17 cellular contexts compared by ENCODE assay signal in the genomic region with DNA sequence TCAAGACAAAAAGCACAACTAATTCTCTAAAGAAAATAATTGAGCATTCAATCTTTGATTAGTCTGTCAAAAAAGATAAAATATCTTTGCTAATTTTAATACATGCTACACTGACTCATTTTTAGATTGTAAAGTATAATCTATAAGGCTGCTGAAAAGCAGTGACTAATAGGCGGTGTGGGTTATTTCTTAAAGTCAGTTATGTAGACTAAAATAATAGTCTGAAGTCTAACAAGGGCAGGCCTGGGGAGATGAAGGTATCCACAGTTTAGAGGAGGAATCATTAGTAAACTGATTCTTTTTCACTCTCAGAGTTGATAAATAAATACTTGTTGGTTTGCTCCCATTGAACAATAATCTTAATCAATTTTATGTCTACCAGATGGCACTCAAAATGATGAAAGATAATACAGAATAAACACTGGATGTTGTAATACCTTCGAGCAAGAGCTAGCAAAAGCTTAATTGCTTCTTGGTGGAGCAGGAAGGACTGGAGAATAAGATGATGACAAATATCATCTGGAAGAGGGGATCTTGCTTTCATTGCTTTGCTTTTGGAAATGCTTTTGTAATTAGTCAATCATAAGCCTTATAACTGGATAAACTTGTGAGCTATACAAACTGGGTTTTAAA.
DNase-seq lines count a peak whose midpoint lies in the region; TF ChIP-seq lines count a peak whose summit lies in the region.
"Had no signal": no experiment of that assay in that cellular context is flagged by ENCODE, and none has a peak within 500 bp of the region (broad histone marks: within the 10 kb centered on the region; RNA-seq: fewer than 3 reads in every experiment).

No MANE protein-coding gene starts in this region.

- H3K27me3 Mint-ChIP-seq in endodermal cell (ENCODE audit: insufficient read depth) = no peaks in the 10 kb centered on the region
- H3K27me3 Mint-ChIP-seq: activated T-helper 17 cell treated with anti-CD3 and anti-CD28 coated beads, Interleukin-2, amount 50 U/mL, for 72 hours; natural killer cell treated with Interleukin-12 subunit alpha and Interleukin-12 subunit beta and Interleukin-15 and Interleukin-18, amount 100 ng/mL, for 72 hours had no signal

- TF ChIP-seq POLR2A in Peyer's patch (IDR thresholded peaks at IDR 0.05) = no peak

- peaks cover 12% of the 10 kb centered on the region for H3K4me1 Mint-ChIP-seq in endodermal cell
- H3K4me1 Mint-ChIP-seq: activated T-helper 17 cell treated with anti-CD3 and anti-CD28 coated beads, Interleukin-2, amount 50 U/mL, for 72 hours; CD14-positive monocyte had no signal

- H3K9ac ChIP-seq in endodermal cell (ENCODE audit: extremely low read depth, low read length, poor library complexity, severe bottlenecking) = no peak overlapping the region

- DNase-seq in GM03348 (ENCODE audit: low spot score) (peak; percentile 58), NCI-H2029 treated with DMSO at 0.1 percent for 48 hours (lab: John Stamatoyannopoulos, UW) (peak; percentile 98), endodermal cell (no peak), H7 (no peak), SW 1271 (lab: John Stamatoyannopoulos, UW) (no peak), Peyer's patch (no peak)
- no peak for DNase-seq in activated CD4-positive, alpha-beta T cell treated with anti-CD3 and anti-CD28 coated beads for 1 hour
- DNase-seq: activated CD4-positive, alpha-beta T cell treated with anti-CD3 and anti-CD28 coated beads, Interleukin-2, amount 50 U/mL, for 4 hours; heart right ventricle; left lung; T-helper 9 cell had no signal

- H3K27ac Mint-ChIP-seq in endodermal cell = no peak overlapping the region
- H3K27ac Mint-ChIP-seq: activated T-helper 17 cell treated with anti-CD3 and anti-CD28 coated beads, Interleukin-2, amount 50 U/mL, for 72 hours; CD14-positive monocyte; natural killer cell treated with Interleukin-12 subunit alpha and Interleukin-12 subunit beta and Interleukin-15 and Interleukin-18, amount 100 ng/mL, for 72 hours had no signal

- peak overlapping the region; percentile 43 for H3K27ac ChIP-seq in ACC112 (ENCODE audit: low read depth, low read length)
- H3K27ac ChIP-seq in endodermal cell (ENCODE audit: low read depth, low read length) = peak overlapping the region; percentile 69
- H3K27ac ChIP-seq in Peyer's patch = no peak overlapping the region
- H3K27ac ChIP-seq: ascending aorta, heart right ventricle, left lung had no signal

- H3K4me3 Mint-ChIP-seq in endodermal cell = no peak overlapping the region
- H3K4me3 Mint-ChIP-seq: activated T-helper 17 cell treated with anti-CD3 and anti-CD28 coated beads, Interleukin-2, amount 50 U/mL, for 72 hours; CD14-positive monocyte; natural killer cell treated with Interleukin-12 subunit alpha and Interleukin-12 subunit beta and Interleukin-15 and Interleukin-18, amount 100 ng/mL, for 72 hours had no signal

- H3K9me3 Mint-ChIP-seq in endodermal cell = no peaks in the 10 kb centered on the region
- H3K9me3 Mint-ChIP-seq: activated T-helper 17 cell treated with anti-CD3 and anti-CD28 coated beads, Interleukin-2, amount 50 U/mL, for 72 hours; CD14-positive monocyte; natural killer cell treated with Interleukin-12 subunit alpha and Interleukin-12 subunit beta and Interleukin-15 and Interleukin-18, amount 100 ng/mL, for 72 hours had no signal

- 90 to 91% methylated on average over 2 of the region's 2 CpGs for WGBS in endodermal cell (ENCODE audit: insufficient coverage in 1 of 2, insufficient read length in 1 of 2), 2 experiments

- H3K36me3 ChIP-seq in ACC112 (ENCODE audit: insufficient read depth, low read length) (no peaks in the 10 kb centered on the region), endodermal cell (ENCODE audit: control insufficient read depth, insufficient read depth, low read length) (peaks cover 86% of the 10 kb centered on the region), H7 (replicated peaks; ENCODE audit: control insufficient read depth, insufficient read depth, low read length) (no peaks in the 10 kb centered on the region), Peyer's patch (no peaks in the 10 kb centered on the region)
- H3K36me3 ChIP-seq: ascending aorta, left lung had no signal

- peak overlapping the region; percentile 55 for H2AFZ ChIP-seq in ACC112 (ENCODE audit: low read length, unreplicated experiment)

- peak overlapping the region; percentile 36; the same call in 1 of the 2 replicates for H3K4me3 ChIP-seq in ACC112 (ENCODE audit: low read depth, low read length)
- H3K4me3 ChIP-seq in endodermal cell (ENCODE audit: low read length) = no peak overlapping the region
- no peak overlapping the region for H3K4me3 ChIP-seq in H7 (ENCODE audit: insufficient read depth, low read depth, low read length)
- H3K4me3 ChIP-seq in Peyer's patch = no peak overlapping the region
- H3K4me3 ChIP-seq: ascending aorta, heart right ventricle, K562, left lung had no signal

- no peaks in the 10 kb centered on the region for H3K9me3 ChIP-seq in endodermal cell (ENCODE audit: control insufficient read depth, low read length)
- H3K9me3 ChIP-seq in Peyer's patch = no peaks in the 10 kb centered on the region
- H3K9me3 ChIP-seq: ascending aorta, heart right ventricle, left lung had no signal

- no peak for TF ChIP-seq CTCF in endodermal cell (conservative IDR thresholded peaks at IDR 0.05)
- TF ChIP-seq CTCF in Peyer's patch (IDR thresholded peaks at IDR 0.05) = no peak

- peaks cover 38% of the 10 kb centered on the region for H3K36me3 Mint-ChIP-seq in endodermal cell (ENCODE audit: low read depth)
- H3K36me3 Mint-ChIP-seq: CD14-positive monocyte; natural killer cell treated with Interleukin-12 subunit alpha and Interleukin-12 subunit beta and Interleukin-15 and Interleukin-18, amount 100 ng/mL, for 72 hours had no signal

- no peaks in the 10 kb centered on the region for H3K27me3 ChIP-seq in ACC112 (ENCODE audit: insufficient read depth, low read length)
- no peaks in the 10 kb centered on the region for H3K27me3 ChIP-seq in endodermal cell (ENCODE audit: control insufficient read depth, insufficient read depth, low read length, poor library complexity, severe bottlenecking)
- no peaks in the 10 kb centered on the region for H3K27me3 ChIP-seq in H7 (ENCODE audit: control insufficient read depth, insufficient read depth, low read length)
- H3K27me3 ChIP-seq in Peyer's patch = no peaks in the 10 kb centered on the region
- H3K27me3 ChIP-seq: ascending aorta, heart right ventricle, left lung had no signal

- H3K79me2 ChIP-seq in ACC112 (ENCODE audit: control insufficient read depth, insufficient read depth, low read length, unreplicated experiment) = no peaks in the 10 kb centered on the region

- H3K4me1 ChIP-seq in ACC112 (ENCODE audit: control insufficient read depth, insufficient read depth, low read length, unreplicated experiment) = peaks cover 15% of the 10 kb centered on the region
- H3K4me1 ChIP-seq in endodermal cell (ENCODE audit: control insufficient read depth, insufficient read depth, low read length) = peaks cover 3% of the 10 kb centered on the region
- H3K4me1 ChIP-seq in Peyer's patch = no peaks in the 10 kb centered on the region
- H3K4me1 ChIP-seq: ascending aorta, heart right ventricle, left lung had no signal

Comparison
In these comparisons a context has a peak if more than half of its experiments do, and no peak if none do; other contexts are left out.
1. H3K27ac ChIP-seq: peak in ACC112 (single experiment) and endodermal cell (single experiment); none in Peyer's patch (0 of 4).
2. DNase-seq: peak in GM03348 (single experiment) and NCI-H2029 treated with DMSO at 0.1 percent for 48 hours (single experiment); none in endodermal cell (single experiment), H7 (single experiment), SW 1271 (0 of 2), Peyer's patch (0 of 3) and activated CD4-positive, alpha-beta T cell treated with anti-CD3 and anti-CD28 coated beads for 1 hour (single experiment).